Comparison of ENCODE assay signal across 1 cellular context in the genomic region with DNA sequence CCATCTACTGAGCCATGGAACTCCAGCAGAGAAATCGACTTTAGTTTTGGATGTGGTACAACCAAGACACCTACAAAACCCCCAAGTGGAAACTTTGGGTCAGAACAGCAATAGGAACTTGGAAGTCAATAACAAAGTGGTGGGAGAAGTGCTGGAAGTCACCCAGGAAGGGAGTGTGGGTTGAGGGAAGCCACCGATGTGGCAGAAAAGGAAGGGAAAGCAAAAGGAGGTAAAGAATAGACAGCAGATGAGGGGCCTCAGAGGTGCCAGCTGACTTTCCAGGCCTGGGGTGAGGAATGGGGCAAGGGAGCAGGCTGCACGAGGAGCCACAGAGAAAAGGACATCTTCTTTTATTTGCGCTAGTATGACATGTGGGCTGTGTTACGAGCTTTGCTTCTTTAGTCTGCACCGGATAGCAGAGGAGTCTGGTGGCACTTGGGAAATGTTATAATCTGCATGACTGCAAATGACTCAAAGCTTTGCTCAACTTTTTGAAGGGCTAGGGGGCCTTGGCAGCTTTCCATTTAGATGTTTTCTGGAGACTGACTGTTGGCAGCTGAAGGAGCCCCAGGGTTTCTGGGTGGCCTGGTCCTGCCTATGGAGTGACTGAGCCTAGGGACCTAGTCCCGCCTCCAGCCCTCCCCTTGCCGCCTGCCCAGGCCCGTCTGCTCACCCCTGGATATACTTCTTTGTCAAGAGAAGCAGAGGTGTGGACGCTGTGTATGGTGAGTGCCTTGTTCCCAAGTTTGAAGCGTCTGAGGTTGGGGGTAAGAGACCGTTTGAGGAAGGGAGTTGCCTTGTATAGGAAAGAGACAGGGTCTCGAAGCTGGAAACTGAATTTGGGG.
TF ChIP-seq lines count a peak whose summit lies in the region.

No MANE protein-coding gene starts in this region.

TF ChIP-seq in HEK293, 187 proteins besides CTCF, POLR2A, EP300 and RAD21 (continued from another document and continues in another):
- TF ChIP-seq, protein P1, sequence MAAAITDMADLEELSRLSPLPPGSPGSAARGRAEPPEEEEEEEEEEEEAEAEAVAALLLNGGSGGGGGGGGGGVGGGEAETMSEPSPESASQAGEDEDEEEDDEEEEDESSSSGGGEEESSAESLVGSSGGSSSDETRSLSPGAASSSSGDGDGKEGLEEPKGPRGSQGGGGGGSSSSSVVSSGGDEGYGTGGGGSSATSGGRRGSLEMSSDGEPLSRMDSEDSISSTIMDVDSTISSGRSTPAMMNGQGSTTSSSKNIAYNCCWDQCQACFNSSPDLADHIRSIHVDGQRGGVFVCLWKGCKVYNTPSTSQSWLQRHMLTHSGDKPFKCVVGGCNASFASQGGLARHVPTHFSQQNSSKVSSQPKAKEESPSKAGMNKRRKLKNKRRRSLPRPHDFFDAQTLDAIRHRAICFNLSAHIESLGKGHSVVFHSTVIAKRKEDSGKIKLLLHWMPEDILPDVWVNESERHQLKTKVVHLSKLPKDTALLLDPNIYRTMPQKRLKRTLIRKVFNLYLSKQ (tag by site-specific recombination; IDR thresholded peaks at IDR 0.05; ENCODE audit: borderline replicate concordance): no peak
- TF ChIP-seq, protein P2, sequence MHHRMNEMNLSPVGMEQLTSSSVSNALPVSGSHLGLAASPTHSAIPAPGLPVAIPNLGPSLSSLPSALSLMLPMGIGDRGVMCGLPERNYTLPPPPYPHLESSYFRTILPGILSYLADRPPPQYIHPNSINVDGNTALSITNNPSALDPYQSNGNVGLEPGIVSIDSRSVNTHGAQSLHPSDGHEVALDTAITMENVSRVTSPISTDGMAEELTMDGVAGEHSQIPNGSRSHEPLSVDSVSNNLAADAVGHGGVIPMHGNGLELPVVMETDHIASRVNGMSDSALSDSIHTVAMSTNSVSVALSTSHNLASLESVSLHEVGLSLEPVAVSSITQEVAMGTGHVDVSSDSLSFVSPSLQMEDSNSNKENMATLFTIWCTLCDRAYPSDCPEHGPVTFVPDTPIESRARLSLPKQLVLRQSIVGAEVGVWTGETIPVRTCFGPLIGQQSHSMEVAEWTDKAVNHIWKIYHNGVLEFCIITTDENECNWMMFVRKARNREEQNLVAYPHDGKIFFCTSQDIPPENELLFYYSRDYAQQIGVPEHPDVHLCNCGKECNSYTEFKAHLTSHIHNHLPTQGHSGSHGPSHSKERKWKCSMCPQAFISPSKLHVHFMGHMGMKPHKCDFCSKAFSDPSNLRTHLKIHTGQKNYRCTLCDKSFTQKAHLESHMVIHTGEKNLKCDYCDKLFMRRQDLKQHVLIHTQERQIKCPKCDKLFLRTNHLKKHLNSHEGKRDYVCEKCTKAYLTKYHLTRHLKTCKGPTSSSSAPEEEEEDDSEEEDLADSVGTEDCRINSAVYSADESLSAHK (tag by site-specific recombination; IDR thresholded peaks at IDR 0.05): no peak
- TF ChIP-seq ZNF19 (tag by site-specific recombination; IDR thresholded peaks at IDR 0.05; ENCODE audit: low read depth) (no peak), SP3 (tag by site-specific recombination; IDR thresholded peaks at IDR 0.05) (no peak), ZNF335 (tag by site-specific recombination; conservative IDR thresholded peaks at IDR 0.05) (peak; percentile 58; the same call in 1 of the 2 replicates), ZNF501 (tag by site-specific recombination; IDR thresholded peaks at IDR 0.05) (no peak), ZNF175 (tag by site-specific recombination; IDR thresholded peaks at IDR 0.05) (no peak), ZNF530 (tag by site-specific recombination; IDR thresholded peaks at IDR 0.05; ENCODE audit: low read depth) (no peak), ZNF558 (tag by site-specific recombination; IDR thresholded peaks at IDR 0.05) (no peak), ZNF423 (tag by site-specific recombination; IDR thresholded peaks at IDR 0.05) (no peak), ZNF155 (tag by site-specific recombination; IDR thresholded peaks at IDR 0.05) (no peak), ZNF416 (tag by site-specific recombination; IDR thresholded peaks at IDR 0.05) (no peak), ZNF660 (tag by site-specific recombination; IDR thresholded peaks at IDR 0.05) (0 out of 2 replicates have a peak, but pooled peaks have one; percentile 15), SP2 (tag by site-specific recombination; IDR thresholded peaks at IDR 0.05) (0 out of 2 replicates have a peak, but pooled peaks have one; percentile 21), HOXD13 (CRISPR knock-in tag; IDR thresholded peaks at IDR 0.05; ENCODE audit: borderline replicate concordance) (no peak), GLIS2 (tag by site-specific recombination; IDR thresholded peaks at IDR 0.05) (peak; percentile 44), ZNF571 (tag by site-specific recombination; IDR thresholded peaks at IDR 0.05) (no peak), TRIM28 (IDR thresholded peaks at IDR 0.05; ENCODE audit: borderline replicate concordance, low read length) (no peak), ZNF2 (tag by site-specific recombination; IDR thresholded peaks at IDR 0.05) (no peak), ZNF621 (tag by site-specific recombination; IDR thresholded peaks at IDR 0.05) (no peak), ZNF24 (tag by site-specific recombination; IDR thresholded peaks at IDR 0.05) (no peak), ZNF473 (tag by site-specific recombination; IDR thresholded peaks at IDR 0.05) (no peak), ZNF600 (tag by site-specific recombination; IDR thresholded peaks at IDR 0.05) (0 out of 2 replicates have a peak, but pooled peaks have one; percentile 44), ZFHX2 (tag by site-specific recombination; conservative IDR thresholded peaks at IDR 0.05) (peak; percentile 75), GLIS1 (tag by site-specific recombination; IDR thresholded peaks at IDR 0.05) (peak; percentile 77), KLF10 (tag by site-specific recombination; IDR thresholded peaks at IDR 0.05) (no peak), ZNF830 (tag by site-specific recombination; IDR thresholded peaks at IDR 0.05; ENCODE audit: low read depth) (no peak), SP7 (tag by site-specific recombination; IDR thresholded peaks at IDR 0.05) (no peak), TCF7L2 (IDR thresholded peaks at IDR 0.05; ENCODE audit: borderline replicate concordance, low read depth, low read length) (no peak)
- TF ChIP-seq, protein P3, sequence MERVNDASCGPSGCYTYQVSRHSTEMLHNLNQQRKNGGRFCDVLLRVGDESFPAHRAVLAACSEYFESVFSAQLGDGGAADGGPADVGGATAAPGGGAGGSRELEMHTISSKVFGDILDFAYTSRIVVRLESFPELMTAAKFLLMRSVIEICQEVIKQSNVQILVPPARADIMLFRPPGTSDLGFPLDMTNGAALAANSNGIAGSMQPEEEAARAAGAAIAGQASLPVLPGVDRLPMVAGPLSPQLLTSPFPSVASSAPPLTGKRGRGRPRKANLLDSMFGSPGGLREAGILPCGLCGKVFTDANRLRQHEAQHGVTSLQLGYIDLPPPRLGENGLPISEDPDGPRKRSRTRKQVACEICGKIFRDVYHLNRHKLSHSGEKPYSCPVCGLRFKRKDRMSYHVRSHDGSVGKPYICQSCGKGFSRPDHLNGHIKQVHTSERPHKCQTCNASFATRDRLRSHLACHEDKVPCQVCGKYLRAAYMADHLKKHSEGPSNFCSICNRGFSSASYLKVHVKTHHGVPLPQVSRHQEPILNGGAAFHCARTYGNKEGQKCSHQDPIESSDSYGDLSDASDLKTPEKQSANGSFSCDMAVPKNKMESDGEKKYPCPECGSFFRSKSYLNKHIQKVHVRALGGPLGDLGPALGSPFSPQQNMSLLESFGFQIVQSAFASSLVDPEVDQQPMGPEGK (tag by site-specific recombination; IDR thresholded peaks at IDR 0.05): peak; percentile 23; the same call in 1 of the 2 replicates
- TF ChIP-seq, protein P4, sequence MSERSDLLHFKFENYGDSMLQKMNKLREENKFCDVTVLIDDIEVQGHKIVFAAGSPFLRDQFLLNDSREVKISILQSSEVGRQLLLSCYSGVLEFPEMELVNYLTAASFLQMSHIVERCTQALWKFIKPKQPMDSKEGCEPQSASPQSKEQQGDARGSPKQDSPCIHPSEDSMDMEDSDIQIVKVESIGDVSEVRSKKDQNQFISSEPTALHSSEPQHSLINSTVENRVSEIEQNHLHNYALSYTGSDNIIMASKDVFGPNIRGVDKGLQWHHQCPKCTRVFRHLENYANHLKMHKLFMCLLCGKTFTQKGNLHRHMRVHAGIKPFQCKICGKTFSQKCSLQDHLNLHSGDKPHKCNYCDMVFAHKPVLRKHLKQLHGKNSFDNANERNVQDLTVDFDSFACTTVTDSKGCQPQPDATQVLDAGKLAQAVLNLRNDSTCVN (tag by site-specific recombination; optimal IDR thresholded peaks at IDR 0.05): no peak
- TF ChIP-seq, protein P5, sequence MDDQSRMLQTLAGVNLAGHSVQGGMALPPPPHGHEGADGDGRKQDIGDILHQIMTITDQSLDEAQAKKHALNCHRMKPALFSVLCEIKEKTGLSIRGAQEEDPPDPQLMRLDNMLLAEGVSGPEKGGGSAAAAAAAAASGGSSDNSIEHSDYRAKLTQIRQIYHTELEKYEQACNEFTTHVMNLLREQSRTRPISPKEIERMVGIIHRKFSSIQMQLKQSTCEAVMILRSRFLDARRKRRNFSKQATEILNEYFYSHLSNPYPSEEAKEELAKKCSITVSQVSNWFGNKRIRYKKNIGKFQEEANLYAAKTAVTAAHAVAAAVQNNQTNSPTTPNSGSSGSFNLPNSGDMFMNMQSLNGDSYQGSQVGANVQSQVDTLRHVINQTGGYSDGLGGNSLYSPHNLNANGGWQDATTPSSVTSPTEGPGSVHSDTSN (CRISPR knock-in tag; IDR thresholded peaks at IDR 0.05): no peak
- TF ChIP-seq, protein P6, sequence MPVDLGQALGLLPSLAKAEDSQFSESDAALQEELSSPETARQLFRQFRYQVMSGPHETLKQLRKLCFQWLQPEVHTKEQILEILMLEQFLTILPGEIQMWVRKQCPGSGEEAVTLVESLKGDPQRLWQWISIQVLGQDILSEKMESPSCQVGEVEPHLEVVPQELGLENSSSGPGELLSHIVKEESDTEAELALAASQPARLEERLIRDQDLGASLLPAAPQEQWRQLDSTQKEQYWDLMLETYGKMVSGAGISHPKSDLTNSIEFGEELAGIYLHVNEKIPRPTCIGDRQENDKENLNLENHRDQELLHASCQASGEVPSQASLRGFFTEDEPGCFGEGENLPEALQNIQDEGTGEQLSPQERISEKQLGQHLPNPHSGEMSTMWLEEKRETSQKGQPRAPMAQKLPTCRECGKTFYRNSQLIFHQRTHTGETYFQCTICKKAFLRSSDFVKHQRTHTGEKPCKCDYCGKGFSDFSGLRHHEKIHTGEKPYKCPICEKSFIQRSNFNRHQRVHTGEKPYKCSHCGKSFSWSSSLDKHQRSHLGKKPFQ (tag by site-specific recombination; IDR thresholded peaks at IDR 0.05): no peak
- TF ChIP-seq, protein P7, sequence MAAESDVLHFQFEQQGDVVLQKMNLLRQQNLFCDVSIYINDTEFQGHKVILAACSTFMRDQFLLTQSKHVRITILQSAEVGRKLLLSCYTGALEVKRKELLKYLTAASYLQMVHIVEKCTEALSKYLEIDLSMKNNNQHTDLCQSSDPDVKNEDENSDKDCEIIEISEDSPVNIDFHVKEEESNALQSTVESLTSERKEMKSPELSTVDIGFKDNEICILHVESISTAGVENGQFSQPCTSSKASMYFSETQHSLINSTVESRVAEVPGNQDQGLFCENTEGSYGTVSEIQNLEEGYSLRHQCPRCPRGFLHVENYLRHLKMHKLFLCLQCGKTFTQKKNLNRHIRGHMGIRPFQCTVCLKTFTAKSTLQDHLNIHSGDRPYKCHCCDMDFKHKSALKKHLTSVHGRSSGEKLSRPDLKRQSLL (tag by site-specific recombination; IDR thresholded peaks at IDR 0.05): no peak
- TF ChIP-seq, protein P8, sequence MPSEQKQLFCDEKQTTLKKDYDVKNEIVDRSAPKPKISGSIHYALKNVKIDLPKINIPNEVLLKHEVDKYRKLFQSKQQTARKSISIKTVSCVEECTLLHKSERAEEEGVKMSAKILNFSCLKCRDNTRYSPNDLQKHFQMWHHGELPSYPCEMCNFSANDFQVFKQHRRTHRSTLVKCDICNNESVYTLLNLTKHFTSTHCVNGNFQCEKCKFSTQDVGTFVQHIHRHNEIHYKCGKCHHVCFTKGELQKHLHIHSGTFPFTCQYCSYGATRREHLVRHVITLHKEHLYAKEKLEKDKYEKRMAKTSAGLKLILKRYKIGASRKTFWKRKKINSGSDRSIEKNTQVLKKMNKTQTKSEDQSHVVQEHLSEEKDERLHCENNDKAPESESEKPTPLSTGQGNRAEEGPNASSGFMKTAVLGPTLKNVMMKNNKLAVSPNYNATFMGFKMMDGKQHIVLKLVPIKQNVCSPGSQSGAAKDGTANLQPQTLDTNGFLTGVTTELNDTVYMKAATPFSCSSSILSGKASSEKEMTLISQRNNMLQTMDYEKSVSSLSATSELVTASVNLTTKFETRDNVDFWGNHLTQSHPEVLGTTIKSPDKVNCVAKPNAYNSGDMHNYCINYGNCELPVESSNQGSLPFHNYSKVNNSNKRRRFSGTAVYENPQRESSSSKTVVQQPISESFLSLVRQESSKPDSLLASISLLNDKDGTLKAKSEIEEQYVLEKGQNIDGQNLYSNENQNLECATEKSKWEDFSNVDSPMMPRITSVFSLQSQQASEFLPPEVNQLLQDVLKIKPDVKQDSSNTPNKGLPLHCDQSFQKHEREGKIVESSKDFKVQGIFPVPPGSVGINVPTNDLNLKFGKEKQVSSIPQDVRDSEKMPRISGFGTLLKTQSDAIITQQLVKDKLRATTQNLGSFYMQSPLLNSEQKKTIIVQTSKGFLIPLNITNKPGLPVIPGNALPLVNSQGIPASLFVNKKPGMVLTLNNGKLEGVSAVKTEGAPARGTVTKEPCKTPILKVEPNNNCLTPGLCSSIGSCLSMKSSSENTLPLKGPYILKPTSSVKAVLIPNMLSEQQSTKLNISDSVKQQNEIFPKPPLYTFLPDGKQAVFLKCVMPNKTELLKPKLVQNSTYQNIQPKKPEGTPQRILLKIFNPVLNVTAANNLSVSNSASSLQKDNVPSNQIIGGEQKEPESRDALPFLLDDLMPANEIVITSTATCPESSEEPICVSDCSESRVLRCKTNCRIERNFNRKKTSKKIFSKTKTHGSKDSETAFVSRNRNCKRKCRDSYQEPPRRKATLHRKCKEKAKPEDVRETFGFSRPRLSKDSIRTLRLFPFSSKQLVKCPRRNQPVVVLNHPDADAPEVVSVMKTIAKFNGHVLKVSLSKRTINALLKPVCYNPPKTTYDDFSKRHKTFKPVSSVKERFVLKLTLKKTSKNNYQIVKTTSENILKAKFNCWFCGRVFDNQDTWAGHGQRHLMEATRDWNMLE (tag by site-specific recombination; conservative IDR thresholded peaks at IDR 0.05; ENCODE audit: low read depth): no peak
- TF ChIP-seq, protein P9, sequence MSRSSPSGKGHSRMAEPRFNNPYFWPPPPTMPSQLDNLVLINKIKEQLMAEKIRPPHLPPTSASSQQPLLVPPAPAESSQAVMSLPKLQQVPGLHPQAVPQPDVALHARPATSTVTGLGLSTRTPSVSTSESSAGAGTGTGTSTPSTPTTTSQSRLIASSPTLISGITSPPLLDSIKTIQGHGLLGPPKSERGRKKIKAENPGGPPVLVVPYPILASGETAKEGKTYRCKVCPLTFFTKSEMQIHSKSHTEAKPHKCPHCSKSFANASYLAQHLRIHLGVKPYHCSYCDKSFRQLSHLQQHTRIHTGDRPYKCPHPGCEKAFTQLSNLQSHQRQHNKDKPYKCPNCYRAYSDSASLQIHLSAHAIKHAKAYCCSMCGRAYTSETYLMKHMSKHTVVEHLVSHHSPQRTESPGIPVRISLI (tag by site-specific recombination; IDR thresholded peaks at IDR 0.05): no peak
- TF ChIP-seq, protein P10, sequence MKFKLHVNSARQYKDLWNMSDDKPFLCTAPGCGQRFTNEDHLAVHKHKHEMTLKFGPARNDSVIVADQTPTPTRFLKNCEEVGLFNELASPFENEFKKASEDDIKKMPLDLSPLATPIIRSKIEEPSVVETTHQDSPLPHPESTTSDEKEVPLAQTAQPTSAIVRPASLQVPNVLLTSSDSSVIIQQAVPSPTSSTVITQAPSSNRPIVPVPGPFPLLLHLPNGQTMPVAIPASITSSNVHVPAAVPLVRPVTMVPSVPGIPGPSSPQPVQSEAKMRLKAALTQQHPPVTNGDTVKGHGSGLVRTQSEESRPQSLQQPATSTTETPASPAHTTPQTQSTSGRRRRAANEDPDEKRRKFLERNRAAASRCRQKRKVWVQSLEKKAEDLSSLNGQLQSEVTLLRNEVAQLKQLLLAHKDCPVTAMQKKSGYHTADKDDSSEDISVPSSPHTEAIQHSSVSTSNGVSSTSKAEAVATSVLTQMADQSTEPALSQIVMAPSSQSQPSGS (tag by site-specific recombination; IDR thresholded peaks at IDR 0.05; ENCODE audit: low read depth): no peak
